In the genomic region with DNA sequence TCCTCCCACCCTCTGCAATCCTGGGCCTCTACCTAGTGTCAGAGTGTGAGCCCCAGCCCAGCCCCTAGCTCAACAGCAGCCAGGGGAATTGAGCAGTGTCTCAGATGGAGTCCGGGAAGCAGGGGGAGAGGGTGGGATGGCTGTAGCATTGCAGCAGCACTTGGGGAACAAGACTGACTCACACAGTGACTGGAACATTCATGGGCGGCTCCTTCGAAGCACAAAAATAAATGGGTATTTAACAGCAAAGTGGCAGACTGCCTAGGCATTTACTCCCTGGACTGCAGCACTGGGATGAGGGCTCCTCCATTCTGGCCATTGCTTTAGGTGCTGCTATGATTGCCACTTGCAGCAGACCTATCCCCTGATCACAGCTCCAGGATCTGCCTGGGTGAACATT, we compare ENCODE assay signal across 1 cellular context.
TF ChIP-seq lines count a peak whose summit lies in the region.

No MANE protein-coding gene starts in this region.

TF ChIP-seq in GM23338, 12 proteins besides CTCF, POLR2A, EP300 and RAD21 (continued from another document):
- TF ChIP-seq REST (IDR thresholded peaks at IDR 0.05; ENCODE audit: unreplicated experiment), result no peak
